In genomic region chr17:44689492-44690217, GRCh38 we compare ENCODE assay signal across 8 cellular contexts. TPM values are rescaled to one million over a fixed set of nuclear protein-coding genes. Genes with fewer than 3 reads are reported as not detected.
A peak's percentile ranks its signal among the peaks of the same experiment; 100 is the strongest.
DNase-seq lines count a peak whose midpoint lies in the region; ATAC-seq, FAIRE-seq and TF ChIP-seq lines count a peak whose summit lies in the region.

Gene CCDC43, minus strand, starts transcription at chr17:44689776. Its CDS starts 23 bp downstream, at chr17:44689753.

- H3K27ac Mint-ChIP-seq in HFFc6 (peak within 1 kb of the TSS; percentile 98), glutamatergic neuron (ENCODE audit: unreplicated experiment) (peak within 1 kb of the TSS; percentile 80), osteocyte (ENCODE audit: unreplicated experiment) (peak within 1 kb of the TSS; percentile 92)
- peak within 1 kb of the TSS; percentile 96 to 98 for H3K27ac Mint-ChIP-seq in activated naive CD4-positive, alpha-beta T cell treated with anti-CD3 and anti-CD28 coated beads, Interleukin-2, amount 50 U/mL, for 72 hours

- ATAC-seq in activated naive CD4-positive, alpha-beta T cell treated with anti-CD3 and anti-CD28 coated beads, Interleukin-2, amount 50 U/mL, for 72 hours = peak; percentile 97 to 99
- peak; percentile 77 for ATAC-seq in thoracic aorta (ENCODE audit: insufficient number of reproducible peaks, low FRiP score, low read depth)

- H3K9me3 Mint-ChIP-seq in HFFc6 = no peaks in the 10 kb centered on the region
- H3K9me3 Mint-ChIP-seq in activated naive CD4-positive, alpha-beta T cell treated with anti-CD3 and anti-CD28 coated beads, Interleukin-2, amount 50 U/mL, for 72 hours = no peaks in the 10 kb centered on the region
- no peaks in the 10 kb centered on the region for H3K9me3 Mint-ChIP-seq in glutamatergic neuron (ENCODE audit: unreplicated experiment)
- H3K9me3 Mint-ChIP-seq in osteocyte (ENCODE audit: unreplicated experiment) = no peaks in the 10 kb centered on the region

- H3K4me3 Mint-ChIP-seq in HFFc6 (peak within 1 kb of the TSS; percentile 98), glutamatergic neuron (ENCODE audit: unreplicated experiment) (peak within 1 kb of the TSS; percentile 96), osteocyte (ENCODE audit: unreplicated experiment) (peak within 1 kb of the TSS; percentile 99)

- H3K9me3 ChIP-seq in thoracic aorta = no peaks in the 10 kb centered on the region

- peak; percentile 95 for FAIRE-seq in G401.6 (lab: Jason Lieb, UNC)

- TF ChIP-seq CTCF in HFFc6 (IDR thresholded peaks at IDR 0.05) (no peak), glutamatergic neuron (IDR thresholded peaks at IDR 0.05; ENCODE audit: partially characterized antibody, unreplicated experiment) (no peak), osteocyte (IDR thresholded peaks at IDR 0.05) (no peak), thoracic aorta (IDR thresholded peaks at IDR 0.05) (no peak)

- H3K27me3 Mint-ChIP-seq in HFFc6 (ENCODE audit: insufficient read depth) (no peaks in the 10 kb centered on the region), glutamatergic neuron (ENCODE audit: unreplicated experiment) (no peaks in the 10 kb centered on the region), osteocyte (ENCODE audit: unreplicated experiment) (no peaks in the 10 kb centered on the region)

- H3K4me3 ChIP-seq in thoracic aorta = peak within 1 kb of the TSS; percentile 79

- no peaks in the 10 kb centered on the region for H3K36me3 ChIP-seq in thoracic aorta

- H3K4me1 Mint-ChIP-seq in HFFc6 (ENCODE audit: low read depth) (peaks cover 17% of the 10 kb centered on the region), glutamatergic neuron (ENCODE audit: low read depth, unreplicated experiment) (peaks cover 7% of the 10 kb centered on the region), osteocyte (ENCODE audit: unreplicated experiment) (peaks cover 17% of the 10 kb centered on the region)

- no peaks in the 10 kb centered on the region for H3K27me3 ChIP-seq in thoracic aorta (replicated peaks; ENCODE audit: insufficient read depth)

- DNase-seq in HFFc6 (peak; percentile 95), NCI-H1092 treated with DMSO at 0.1 percent for 48 hours (lab: John Stamatoyannopoulos, UW) (peak; percentile 85), SKM-1 treated with dmso at 0.1 percent for 144 hours (lab: John Stamatoyannopoulos, UW; ENCODE audit: unreplicated experiment) (peak; percentile 82), glutamatergic neuron (peak; percentile 95), osteocyte (ENCODE audit: extremely low spot score, unreplicated experiment) (peak; percentile 97), thoracic aorta (ENCODE audit: low spot score) (peak; percentile 66)
- DNase-seq in activated naive CD4-positive, alpha-beta T cell treated with anti-CD3 and anti-CD28 coated beads, Interleukin-2, amount 50 U/mL, for 72 hours (ENCODE audit: low spot score in 2 of 2) = peak; percentile 93 to 96

- H3K36me3 Mint-ChIP-seq in HFFc6 (ENCODE audit: low read depth) (no peaks in the 10 kb centered on the region; the same call in 1 of the 2 replicates), glutamatergic neuron (ENCODE audit: unreplicated experiment) (no peaks in the 10 kb centered on the region), osteocyte (ENCODE audit: unreplicated experiment) (peaks cover 7% of the 10 kb centered on the region)
- H3K36me3 Mint-ChIP-seq in activated naive CD4-positive, alpha-beta T cell treated with anti-CD3 and anti-CD28 coated beads, Interleukin-2, amount 50 U/mL, for 72 hours = peaks cover 16% of the 10 kb centered on the region in 2 donors

- H3K27ac ChIP-seq in thoracic aorta = peak within 1 kb of the TSS; percentile 59 to 71

- peaks cover 0 to 19% of the 10 kb centered on the region in 2 donors for H3K4me1 ChIP-seq in thoracic aorta (ENCODE audit: control insufficient read depth in 1 of 2, low read depth in 2 of 2)

RNA-seq across cellular contexts. Expression of gene CCDC43, which starts in this region (rescaled TPM):
- total RNA-seq in HFFc6 (2021; fragmentation: NEBNext Ultra II Directional; extraction: Animal tissue kit (Norgen Biotek cat#: 25700)) = 10 to 100 TPM; 29.4 to 33.3 (median 31.0) TPM
- total RNA-seq in activated naive CD4-positive, alpha-beta T cell treated with anti-CD3 and anti-CD28 coated beads, Interleukin-2, amount 50 U/mL, for 72 hours = 10 to 100 TPM; 33.8 to 35.3 TPM
- total RNA-seq in glutamatergic neuron (ENCODE audit: unreplicated experiment) = 22.9 TPM
- total RNA-seq in osteocyte = 17.6 and 17.8 TPM in 2 replicates
- total RNA-seq in thoracic aorta = 10 to 100 TPM in 1 of 2 donors, 1 to 10 TPM in 1; 8.0 to 18.8 TPM

Comparison
In these comparisons a context has a peak if more than half of its experiments do, and no peak if none do; other contexts are left out.
1. Peak in every context shown above with its lines: DNase-seq, ATAC-seq, H3K4me3 ChIP-seq and H3K27ac ChIP-seq.